In the genomic region with DNA sequence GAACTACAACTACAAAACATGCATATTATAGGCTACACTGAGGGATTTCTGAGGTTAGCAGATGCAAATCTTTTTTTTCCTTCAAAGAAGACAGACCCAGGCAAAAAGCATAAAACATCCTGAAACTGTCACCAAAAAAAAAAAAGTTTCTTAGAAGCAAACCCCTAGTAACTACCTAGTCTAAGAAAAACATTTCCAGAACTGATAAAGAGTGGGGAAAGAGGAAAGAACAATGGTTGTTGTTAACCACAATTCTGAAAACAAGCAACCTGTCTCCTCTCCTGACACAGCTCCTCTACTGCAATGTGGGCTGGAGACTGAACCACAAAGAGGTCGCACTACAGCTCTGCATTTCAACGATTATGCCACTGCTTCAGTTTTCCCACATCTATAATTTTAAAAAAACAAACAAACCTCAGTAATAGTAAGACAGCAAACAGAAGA, we compare ENCODE assay signal across 8 cellular contexts. TPM values are rescaled to one million over a fixed set of nuclear protein-coding genes. Genes with fewer than 3 reads are reported as not detected.
A peak's percentile ranks its signal among the peaks of the same experiment; 100 is the strongest.
DNase-seq lines count a peak whose midpoint lies in the region; ATAC-seq lines count a peak whose summit lies in the region.

No MANE protein-coding gene starts in this region.

- H3K9me3 Mint-ChIP-seq in T-helper 2 cell treated with Interferon-gamma antibody and Interleukin-4, amounts not matched to agents 5 μg/mL and 100 μg/mL, for 36 hours, result no peaks in the 10 kb centered on the region

- H3K27ac Mint-ChIP-seq in T-helper 2 cell treated with Interferon-gamma antibody and Interleukin-4, amounts not matched to agents 5 μg/mL and 100 μg/mL, for 36 hours, result peak overlapping the region; percentile 83

- H3K36me3 ChIP-seq in mesodermal cell (ENCODE audit: control insufficient read depth, insufficient read depth, low read length), result peaks cover 35% of the 10 kb centered on the region

- H3K4me1 Mint-ChIP-seq in T-helper 2 cell treated with Interferon-gamma antibody and Interleukin-4, amounts not matched to agents 5 μg/mL and 100 μg/mL, for 36 hours (ENCODE audit: low read depth), result peaks cover 57% of the 10 kb centered on the region

- DNase-seq in activated CD4-positive, CD25-positive, alpha-beta regulatory T cell treated with anti-CD3 and anti-CD28 coated beads, Interleukin-2, amount 50 U/mL, for 72 hours, result no peak
- peak; percentile 57 for DNase-seq in T-helper 2 cell treated with Interferon-gamma antibody and Interleukin-4, amounts not matched to agents 5 μg/mL and 100 μg/mL, for 36 hours (ENCODE audit: low spot score)
- DNase-seq in NCI-H748 (lab: John Stamatoyannopoulos, UW; ENCODE audit: unreplicated experiment), result no peak
- no peak for DNase-seq in DMS79 treated with DMSO at 0.1 percent for 48 hours (lab: John Stamatoyannopoulos, UW)
- no peak for DNase-seq in AG08395 (ENCODE audit: low spot score)

- H3K4me1 ChIP-seq in mesodermal cell (ENCODE audit: control insufficient read depth, insufficient read depth, low read length, poor library complexity, severe bottlenecking), result no peaks in the 10 kb centered on the region

- peak overlapping the region; percentile 10 for H3K27ac ChIP-seq in mesodermal cell (ENCODE audit: low read depth, low read length, severe bottlenecking)

- peak overlapping the region; percentile 78 for H3K4me3 Mint-ChIP-seq in T-helper 2 cell treated with Interferon-gamma antibody and Interleukin-4, amounts not matched to agents 5 μg/mL and 100 μg/mL, for 36 hours

- no peaks in the 10 kb centered on the region for H3K27me3 Mint-ChIP-seq in T-helper 2 cell treated with Interferon-gamma antibody and Interleukin-4, amounts not matched to agents 5 μg/mL and 100 μg/mL, for 36 hours (ENCODE audit: low read depth)

- 86% methylated on average over 1 of the region's 2 CpGs; no CpG with 5 or more reads in 1 of the 2 experiments for WGBS in mesodermal cell (ENCODE audit: insufficient coverage in 2 of 2), 2 experiments

- H3K4me3 ChIP-seq in mesodermal cell (ENCODE audit: extremely low read depth, insufficient read depth, low read length, poor library complexity, severe bottlenecking), result no peak overlapping the region

- peaks cover 15% of the 10 kb centered on the region for H3K36me3 Mint-ChIP-seq in T-helper 2 cell treated with Interferon-gamma antibody and Interleukin-4, amounts not matched to agents 5 μg/mL and 100 μg/mL, for 36 hours (ENCODE audit: low read depth)

- H3K9me3 ChIP-seq in mesodermal cell (ENCODE audit: control insufficient read depth, low read length), result no peaks in the 10 kb centered on the region

- ATAC-seq in activated CD4-positive, CD25-positive, alpha-beta regulatory T cell treated with anti-CD3 and anti-CD28 coated beads, Interleukin-2, amount 50 U/mL, for 24 hours, result peak; percentile 70 to 72
- ATAC-seq in HG02870 (IDR thresholded peaks at IDR 0.05; ENCODE audit: unreplicated experiment), result peak; percentile 86

RNA-seq across cellular contexts. Expression of a gene that starts 15.0 kb away (rescaled TPM):
- polyA plus RNA-seq in mesodermal cell (2013, experiment 1 of 2), result 120 TPM
- polyA plus RNA-seq in mesodermal cell (2013, experiment 2 of 2), result 106 TPM
